13 cellular contexts compared by ENCODE assay signal in genomic region chr11:128420943-128421342, GRCh38.
A peak's percentile ranks its signal among the peaks of the same experiment; 100 is the strongest.
DNase-seq lines count a peak whose midpoint lies in the region; ATAC-seq and TF ChIP-seq lines count a peak whose summit lies in the region.
"Had no signal": no experiment of that assay in that cellular context is flagged by ENCODE, and none has a peak within 500 bp of the region (broad histone marks: within the 10 kb centered on the region; RNA-seq: fewer than 3 reads in every experiment).

No MANE protein-coding gene starts in this region.

- H2AFZ ChIP-seq in ACC112 (ENCODE audit: low read length, unreplicated experiment) (peak overlapping the region; percentile 48), H9 (ENCODE audit: low read length) (no peak overlapping the region)

- H3K79me2 ChIP-seq in ACC112 (ENCODE audit: control insufficient read depth, insufficient read depth, low read length, unreplicated experiment), result no peaks in the 10 kb centered on the region
- no peaks in the 10 kb centered on the region for H3K79me2 ChIP-seq in H9 (ENCODE audit: insufficient read depth, low read length)

- no peak for ATAC-seq in HG03045 (IDR thresholded peaks at IDR 0.05; ENCODE audit: unreplicated experiment)

- no CpG with 5 or more reads among the region's 4 CpGs for WGBS in H9 (ENCODE audit: extremely low coverage, insufficient read length, low lambda C conversion rate)
- 75 to 83% (median 79%) methylated on average over 4 of the region's 4 CpGs for WGBS in adrenal gland, 4 donors

- H3K4me1 ChIP-seq in ACC112 (ENCODE audit: control insufficient read depth, insufficient read depth, low read length, unreplicated experiment) (peaks cover 32% of the 10 kb centered on the region), H9 (ENCODE audit: insufficient read depth, low read length) (no peaks in the 10 kb centered on the region), adrenal gland (replicated peaks in 1 of 2) (peaks cover 0 to 20% of the 10 kb centered on the region in 2 donors)

- no peak overlapping the region for H3K4ac ChIP-seq in H9 (ENCODE audit: low read depth, low read length)

- H3K27ac ChIP-seq in ACC112 (ENCODE audit: low read depth, low read length), result peak overlapping the region; percentile 78
- H3K27ac ChIP-seq in H9 (ENCODE audit: insufficient read length, low read depth, low read length), result no peak overlapping the region
- no peak overlapping the region for H3K27ac ChIP-seq in adrenal gland
- H3K27ac ChIP-seq: C4-2B, colonic mucosa, HL-60 had no signal

- H4K5ac ChIP-seq in H9 (ENCODE audit: insufficient read length, low read depth, low read length), result no peak overlapping the region

- H2BK12ac ChIP-seq in H9 (ENCODE audit: insufficient read length, low read depth, low read length), result no peak overlapping the region

- no peak overlapping the region for H2BK15ac ChIP-seq in H9 (ENCODE audit: low read depth, low read length)

- H3K27me3 ChIP-seq in ACC112 (ENCODE audit: insufficient read depth, low read length) (no peaks in the 10 kb centered on the region), H9 (ENCODE audit: insufficient read depth, low read length) (no peaks in the 10 kb centered on the region), adrenal gland (no peaks in the 10 kb centered on the region)
- H3K27me3 ChIP-seq: colonic mucosa had no signal

- no peaks in the 10 kb centered on the region for H3K23me2 ChIP-seq in H9 (ENCODE audit: insufficient read length, low read depth, low read length, poor library complexity, severe bottlenecking)

- H3K4me2 ChIP-seq in H9 (ENCODE audit: insufficient read depth, insufficient read length, low read length), result no peak overlapping the region

- no peak overlapping the region for H3K18ac ChIP-seq in H9 (ENCODE audit: insufficient read length, low read depth, low read length)

- H4K91ac ChIP-seq in H9 (ENCODE audit: insufficient read length, low read depth, low read length), result no peak overlapping the region

- H2AK5ac ChIP-seq in H9 (ENCODE audit: insufficient read length, low read length), result no peak overlapping the region

- H4K20me1 ChIP-seq in H9 (ENCODE audit: control insufficient read depth, insufficient read depth, insufficient read length), result no peaks in the 10 kb centered on the region

- H3K23ac ChIP-seq in H9 (ENCODE audit: insufficient read length, low read depth, low read length), result no peak overlapping the region

- H3K4me3 ChIP-seq in ACC112 (ENCODE audit: low read depth, low read length) (no peak overlapping the region), adrenal gland (no peak overlapping the region)
- H3K4me3 ChIP-seq: colonic mucosa had no signal

- peaks cover 77% of the 10 kb centered on the region for H3K4me1 Mint-ChIP-seq in activated naive CD8-positive, alpha-beta T cell treated with anti-CD3 and anti-CD28 coated beads for 36 hours
- H3K4me1 Mint-ChIP-seq in H9, result peaks cover 8 to 14% of the 10 kb centered on the region in 2 experiments

- H2BK20ac ChIP-seq in H9 (ENCODE audit: low read depth, low read length, poor library complexity, severe bottlenecking), result no peak overlapping the region

- no peak overlapping the region for H3T11ph ChIP-seq in H9 (ENCODE audit: low read length)

- no peak overlapping the region for H4K8ac ChIP-seq in H9 (replicated peaks; ENCODE audit: insufficient read length, low read depth, low read length)

- DNase-seq in Daoy (ENCODE audit: low read depth) (peak; percentile 79), iris pigment epithelial cell (ENCODE audit: low read depth) (peak; percentile 100), H9 (no peak), adrenal gland (no peak), NCI-H1092 treated with DMSO at 0.1 percent for 48 hours (lab: John Stamatoyannopoulos, UW) (no peak)
- DNase-seq in activated naive CD8-positive, alpha-beta T cell treated with anti-CD3 and anti-CD28 coated beads for 36 hours, result no peak
- DNase-seq: colonic mucosa, NCI-H526 had no signal

- H3K27ac Mint-ChIP-seq in activated naive CD8-positive, alpha-beta T cell treated with anti-CD3 and anti-CD28 coated beads for 36 hours, result peak overlapping the region; percentile 93
- H3K27ac Mint-ChIP-seq in H9, result no peak overlapping the region

- H3K9me3 ChIP-seq in H9 (ENCODE audit: control insufficient read depth, low read depth, low read length) (no peaks in the 10 kb centered on the region), adrenal gland (replicated peaks in 1 of 3) (no peaks in the 10 kb centered on the region)
- H3K9me3 ChIP-seq: colonic mucosa had no signal

- no peak overlapping the region for H2BK120ac ChIP-seq in H9 (ENCODE audit: low read depth, low read length, poor library complexity, severe bottlenecking)

- H3K36me3 Mint-ChIP-seq in activated naive CD8-positive, alpha-beta T cell treated with anti-CD3 and anti-CD28 coated beads for 36 hours, result no peaks in the 10 kb centered on the region
- no peaks in the 10 kb centered on the region for H3K36me3 Mint-ChIP-seq in H9 (ENCODE audit: insufficient read depth in 1 of 3, low read depth in 3 of 3)

- TF ChIP-seq POLR2A in adrenal gland (IDR thresholded peaks at IDR 0.05), result no peak

- H3K56ac ChIP-seq in H9 (ENCODE audit: insufficient read length, low read depth, low read length), result no peak overlapping the region

- no peaks in the 10 kb centered on the region for H3K27me3 Mint-ChIP-seq in activated naive CD8-positive, alpha-beta T cell treated with anti-CD3 and anti-CD28 coated beads for 36 hours
- H3K27me3 Mint-ChIP-seq in H9 (ENCODE audit: low read depth), result no peaks in the 10 kb centered on the region

- intact Hi-C loops in adrenal gland (cut with DNase I), result no loop called here

- H2BK5ac ChIP-seq in H9 (ENCODE audit: insufficient read length, low read length), result no peak overlapping the region

- TF ChIP-seq CTCF in H9 (conservative IDR thresholded peaks at IDR 0.05) (no peak), adrenal gland (IDR thresholded peaks at IDR 0.05) (no peak)

- H3K9me3 Mint-ChIP-seq in activated naive CD8-positive, alpha-beta T cell treated with anti-CD3 and anti-CD28 coated beads for 36 hours, result no peaks in the 10 kb centered on the region
- H3K9me3 Mint-ChIP-seq in H9, result no peaks in the 10 kb centered on the region
- H3K9me3 Mint-ChIP-seq: neural crest cell had no signal

- H3K14ac ChIP-seq in H9 (ENCODE audit: insufficient read depth, low read length), result no peak overlapping the region

- H3K36me3 ChIP-seq in ACC112 (ENCODE audit: insufficient read depth, low read length), result no peaks in the 10 kb centered on the region
- no peaks in the 10 kb centered on the region for H3K36me3 ChIP-seq in adrenal gland (replicated peaks in 1 of 2)
- H3K36me3 ChIP-seq: colonic mucosa had no signal

- no peaks in the 10 kb centered on the region for H3K79me1 ChIP-seq in H9 (ENCODE audit: insufficient read depth, low read depth, low read length, poor library complexity, severe bottlenecking)

- no peak overlapping the region for H3K4me3 Mint-ChIP-seq in activated naive CD8-positive, alpha-beta T cell treated with anti-CD3 and anti-CD28 coated beads for 36 hours
- H3K4me3 Mint-ChIP-seq in H9, result no peak overlapping the region
- H3K4me3 Mint-ChIP-seq: neural crest cell had no signal

- no peak overlapping the region for H3K9ac ChIP-seq in H9 (ENCODE audit: extremely low read depth, insufficient read length, low read length)

Comparison
In these comparisons a context has a peak if more than half of its experiments do, and no peak if none do; other contexts are left out.
1. DNase-seq: peak in Daoy (single experiment) and iris pigment epithelial cell (single experiment); none in activated naive CD8-positive, alpha-beta T cell treated with anti-CD3 and anti-CD28 coated beads for 36 hours (single experiment), H9 (single experiment), adrenal gland (0 of 7) and NCI-H1092 treated with DMSO at 0.1 percent for 48 hours (single experiment).